In genomic region chr14:24775919-24776318, GRCh38 we compare ENCODE assay signal across 26 cellular contexts.
"Had no signal": no experiment of that assay in that cellular context is flagged by ENCODE, and none has a peak within 500 bp of the region (broad histone marks: within the 10 kb centered on the region; RNA-seq: fewer than 3 reads in every experiment).

No MANE protein-coding gene starts in this region.

- H3K36me3 Mint-ChIP-seq: activated CD4-positive, alpha-beta memory T cell treated with anti-CD3 and anti-CD28 coated beads for 36 hours had no signal

- H3K4me1 ChIP-seq: breast epithelium, prostate gland, suprapubic skin, tibial nerve had no signal

- H3K4me3 Mint-ChIP-seq: activated CD4-positive, alpha-beta memory T cell treated with anti-CD3 and anti-CD28 coated beads for 36 hours; activated CD4-positive, alpha-beta T cell treated with anti-CD3 and anti-CD28 coated beads, Interleukin-2, amount 10 ng/mL, durations not matched to agents 24 days and 14 days; activated naive CD8-positive, alpha-beta T cell treated with anti-CD3 and anti-CD28 coated beads, Interleukin-2, amount 50 U/mL, for 24 hours; activated T-helper 1 cell treated with anti-CD3 and anti-CD28 coated beads, Interleukin-12 subunit alpha, Interleukin-12 subunit beta, Interleukin-2, Interleukin-4 antibody, amounts not matched to agents 30 ng/mL and 10 ng/mL and 1 ng/mL, durations not matched to agents 14 hours and 24 hours and 36 hours; nephron had no signal

- H3K4me3 ChIP-seq: breast epithelium, esophagus muscularis mucosa, prostate gland, smooth muscle cell, suprapubic skin, tibial nerve had no signal

- H3K4me2 ChIP-seq: smooth muscle cell had no signal

- H3K9me3 ChIP-seq: breast epithelium, esophagus muscularis mucosa, prostate gland, suprapubic skin, tibial nerve had no signal

- H3K27me3 ChIP-seq: breast epithelium, esophagus muscularis mucosa, suprapubic skin, tibial nerve had no signal

- H3K4me1 Mint-ChIP-seq: activated CD4-positive, alpha-beta T cell treated with anti-CD3 and anti-CD28 coated beads, Interleukin-2, amount 10 ng/mL, durations not matched to agents 24 days and 14 days; activated naive CD8-positive, alpha-beta T cell treated with anti-CD3 and anti-CD28 coated beads, Interleukin-2, amount 50 U/mL, for 24 hours; nephron had no signal

- ATAC-seq: activated CD4-positive, CD25-positive, alpha-beta regulatory T cell treated with anti-CD3 and anti-CD28 coated beads, Interleukin-2, amount 50 U/mL, for 24 hours; activated naive CD8-positive, alpha-beta T cell treated with anti-CD3 and anti-CD28 coated beads, Interleukin-2, amount 50 U/mL, for 24 hours; left cardiac atrium had no signal

- H3K27ac ChIP-seq: breast epithelium, esophagus muscularis mucosa, prostate gland, suprapubic skin, tibial nerve, VCaP had no signal

- H3K27ac Mint-ChIP-seq: activated CD4-positive, alpha-beta memory T cell treated with anti-CD3 and anti-CD28 coated beads for 36 hours; activated CD4-positive, alpha-beta T cell treated with anti-CD3 and anti-CD28 coated beads, Interleukin-2, amount 10 ng/mL, durations not matched to agents 24 days and 14 days; activated naive CD8-positive, alpha-beta T cell treated with anti-CD3 and anti-CD28 coated beads, Interleukin-2, amount 50 U/mL, for 24 hours; activated T-helper 1 cell treated with anti-CD3 and anti-CD28 coated beads, Interleukin-12 subunit alpha, Interleukin-12 subunit beta, Interleukin-2, Interleukin-4 antibody, amounts not matched to agents 30 ng/mL and 10 ng/mL and 1 ng/mL, durations not matched to agents 14 hours and 24 hours and 36 hours; nephron had no signal

- H3K9me3 Mint-ChIP-seq: activated CD4-positive, alpha-beta memory T cell treated with anti-CD3 and anti-CD28 coated beads for 36 hours; activated CD4-positive, alpha-beta T cell treated with anti-CD3 and anti-CD28 coated beads, Interleukin-2, amount 10 ng/mL, durations not matched to agents 24 days and 14 days; activated naive CD8-positive, alpha-beta T cell treated with anti-CD3 and anti-CD28 coated beads, Interleukin-2, amount 50 U/mL, for 24 hours; activated T-helper 1 cell treated with anti-CD3 and anti-CD28 coated beads, Interleukin-12 subunit alpha, Interleukin-12 subunit beta, Interleukin-2, Interleukin-4 antibody, amounts not matched to agents 30 ng/mL and 10 ng/mL and 1 ng/mL, durations not matched to agents 14 hours and 24 hours and 36 hours had no signal

- H3K36me3 ChIP-seq: breast epithelium, esophagus muscularis mucosa, prostate gland, suprapubic skin, tibial nerve had no signal

- DNase-seq: activated CD4-positive, alpha-beta memory T cell treated with anti-CD3 and anti-CD28 coated beads for 36 hours; activated CD4-positive, alpha-beta T cell treated with anti-CD3 and anti-CD28 coated beads, Interleukin-2, amount 10 ng/mL, durations not matched to agents 24 days and 14 days; activated CD8-positive, alpha-beta memory T cell treated with anti-CD3 and anti-CD28 coated beads, Interleukin-2, amount 50 U/mL, for 4 hours; activated effector memory CD4-positive, alpha-beta T cell treated with anti-CD3 and anti-CD28 coated beads, Interleukin-2, amount 50 U/mL, for 16 hours; activated naive CD4-positive, alpha-beta T cell treated with anti-CD3 and anti-CD28 coated beads, Interleukin-2, amount 50 U/mL, for 16 hours; activated naive CD8-positive, alpha-beta T cell treated with anti-CD3 and anti-CD28 coated beads, Interleukin-2, amount 50 U/mL, for 24 hours; activated T-cell treated with anti-CD3 and anti-CD28 coated beads, Interleukin-2, amount 50 U/mL, for 1 hour; amygdala; central memory CD4-positive, alpha-beta T cell; islet precursor cell; left cardiac atrium; mammary epithelial cell; retina; stimulated activated CD4-positive, alpha-beta T cell treated with anti-CD3 and anti-CD28 coated beads, Interleukin-15, amount 100 ng/mL, for 24 hours; stimulated activated CD4-positive, alpha-beta T cell treated with anti-CD3 and anti-CD28 coated beads, Interleukin-2, amount 100 ng/mL, for 24 hours; stimulated activated naive CD4-positive, alpha-beta T cell had no signal
